In genomic region chr7:54705436-54705835, GRCh38 we compare ENCODE assay signal across 10 cellular contexts. TPM values are rescaled to one million over a fixed set of nuclear protein-coding genes. Genes with fewer than 3 reads are reported as not detected.
DNase-seq lines count a peak whose midpoint lies in the region; ATAC-seq, FAIRE-seq and TF ChIP-seq lines count a peak whose summit lies in the region.
"Had no signal": no experiment of that assay in that cellular context is flagged by ENCODE, and none has a peak within 500 bp of the region (broad histone marks: within the 10 kb centered on the region; RNA-seq: fewer than 3 reads in every experiment).

No MANE protein-coding gene starts in this region.

- H3K27ac ChIP-seq in A549 (no peak overlapping the region), epithelial cell of prostate (no peak overlapping the region), upper lobe of right lung (no peak overlapping the region)

- CTCF ChIA-PET in A549 (lab: Yijun Ruan, JAX): no interaction called here

- ATAC-seq in A549: peak; percentile 69 to 85; a peak in 5 of 6 replicates
- peak; percentile 84 for ATAC-seq in GM19463 (IDR thresholded peaks at IDR 0.05; ENCODE audit: unreplicated experiment)
- no peak for ATAC-seq in GM21381 (IDR thresholded peaks at IDR 0.05; ENCODE audit: unreplicated experiment)
- no peak for ATAC-seq in upper lobe of right lung
- no peak for ATAC-seq in HG02642 (IDR thresholded peaks at IDR 0.05; ENCODE audit: poor library complexity, unreplicated experiment)

- H3K4me3 ChIP-seq in A549 (no peak overlapping the region), upper lobe of right lung (no peak overlapping the region)

- WGBS in A549 (ENCODE audit: missing lambda C conversion rate): 23% methylated on average over 4 of the region's 4 CpGs

- DNase-seq in A549 (ENCODE audit: low read depth in 1 of 2, low spot score in 1 of 2): peak; percentile 51 to 78
- DNase-seq in NCI-H69 (lab: John Stamatoyannopoulos, UW): peak; percentile 65
- peak; percentile 76 for DNase-seq in epithelial cell of prostate (ENCODE audit: low read depth, low spot score)
- DNase-seq in cerebellum (ENCODE audit: low spot score): no peak
- DNase-seq in upper lobe of right lung: no peak
- DNase-seq: activated CD4-positive, alpha-beta T cell treated with anti-CD3 and anti-CD28 coated beads, Interleukin-2, amount 50 U/mL, for 48 hours; CD4-positive, alpha-beta T cell had no signal

- H3K4me2 ChIP-seq in A549: peak overlapping the region; percentile 13; the same call in 2 of the 3 replicates

- no peak for TF ChIP-seq RAD21 in A549 (conservative IDR thresholded peaks at IDR 0.05 in 1 of 2, IDR thresholded peaks at IDR 0.05 in 1 of 2)

- no peaks in the 10 kb centered on the region for H3K36me3 ChIP-seq in upper lobe of right lung

- no peaks in the 10 kb centered on the region for H3K27me3 ChIP-seq in upper lobe of right lung

- H3K9me3 ChIP-seq in A549: no peaks in the 10 kb centered on the region
- peaks cover 4% of the 10 kb centered on the region for H3K9me3 ChIP-seq in upper lobe of right lung

- no peak for TF ChIP-seq EP300 in A549 (IDR thresholded peaks at IDR 0.05)

- TF ChIP-seq CTCF in A549 (IDR thresholded peaks at IDR 0.05): no peak
- TF ChIP-seq CTCF in upper lobe of right lung (IDR thresholded peaks at IDR 0.05): no peak

- TF ChIP-seq POLR2A in A549 (IDR thresholded peaks at IDR 0.05; ENCODE audit: low read length): no peak

- intact Hi-C loops in upper lobe of right lung (cut with DNase I): no loop called here

- FAIRE-seq in A549 (lab: Jason Lieb, UNC): no peak

- H3K4me1 ChIP-seq in A549 (peaks cover 9% of the 10 kb centered on the region; the same call in 2 of the 3 replicates), upper lobe of right lung (no peaks in the 10 kb centered on the region)

- POLR2A ChIA-PET in A549 (lab: Yijun Ruan, JAX): no interaction called here

TF ChIP-seq in A549, 52 proteins besides CTCF, POLR2A, EP300 and RAD21:
- TF ChIP-seq TP53 (CRISPR knock-in tag; IDR thresholded peaks at IDR 0.05) (no peak), RFX5 (IDR thresholded peaks at IDR 0.05) (no peak), KDM5A (IDR thresholded peaks at IDR 0.05) (no peak), JUNB (IDR thresholded peaks at IDR 0.05) (no peak), NPAS2 (CRISPR knock-in tag; IDR thresholded peaks at IDR 0.05; ENCODE audit: borderline replicate concordance) (no peak), ESRRA (IDR thresholded peaks at IDR 0.05; ENCODE audit: borderline replicate concordance, low read length) (no peak), E2F6 (IDR thresholded peaks at IDR 0.05; ENCODE audit: borderline replicate concordance, low read depth) (no peak), CHD2 (IDR thresholded peaks at IDR 0.05; ENCODE audit: low read length, partially characterized antibody) (no peak), ZSCAN20 (CRISPR knock-in tag; IDR thresholded peaks at IDR 0.05) (no peak), FOSL2 (IDR thresholded peaks at IDR 0.05) (no peak), FOSL2 (CRISPR knock-in tag; IDR thresholded peaks at IDR 0.05) (peak; percentile 60), HDAC2 (IDR thresholded peaks at IDR 0.05) (no peak), CEBPB (IDR thresholded peaks at IDR 0.05) (no peak), MAFK (IDR thresholded peaks at IDR 0.05; ENCODE audit: partially characterized antibody) (peak; percentile 93)
TF ChIP-seq in A549: peak in this region for 2.

RNA-seq across cellular contexts. Expression of gene SEC61G, which starts 53.6 kb away (rescaled TPM):
- polyA plus RNA-seq in A549 (2011; rRNA removed): 290 and 356 TPM in 2 replicates
- 127 and 162 TPM in 2 replicates for polyA plus RNA-seq in A549 (2012; cell fraction: cytosol; rRNA removed)
- 34.5 and 120 TPM in 2 replicates for polyA plus RNA-seq in A549 (2012; cell fraction: nucleus; rRNA removed)
- 394 to 427 TPM (median 421 TPM) in 3 replicates for polyA plus RNA-seq in A549 (2017; fragmentation: RNase III; extraction: RNeasy Plus Mini Kit Qiagen cat#74134 plus additional on column Dnase treatment)
- polyA minus RNA-seq in A549 (2011; rRNA and poly(A)+ RNA removed): 79.3 and 85.4 TPM in 2 replicates
- 80.4 TPM for total RNA-seq in cerebellum
- 87.6 TPM for total RNA-seq in upper lobe of right lung

Comparison
In these comparisons a context has a peak if more than half of its experiments do, and no peak if none do; other contexts are left out.
1. ATAC-seq: peak in A549 (2 of 2) and GM19463 (single experiment); none in GM21381 (single experiment), upper lobe of right lung (single experiment) and HG02642 (single experiment).
2. DNase-seq: peak in A549 (2 of 2), NCI-H69 (single experiment) and epithelial cell of prostate (single experiment); none in cerebellum (single experiment) and upper lobe of right lung (single experiment).